8 cellular contexts compared by ENCODE assay signal in genomic region chr17:51153210-51154072, GRCh38. TPM values are rescaled to one million over a fixed set of nuclear protein-coding genes. Genes with fewer than 3 reads are reported as not detected.
A peak's percentile ranks its signal among the peaks of the same experiment; 100 is the strongest.
DNase-seq lines count a peak whose midpoint lies in the region; ATAC-seq and TF ChIP-seq lines count a peak whose summit lies in the region.

Gene NME1, plus strand, starts transcription at chr17:51153559. Its CDS starts 2,096 bp downstream, at chr17:51155655.

- H3K27me3 ChIP-seq in endodermal cell (ENCODE audit: control insufficient read depth, insufficient read depth, low read length, poor library complexity, severe bottlenecking) (no peaks in the 10 kb centered on the region), mesendoderm (ENCODE audit: insufficient read depth, low read length, poor library complexity) (no peaks in the 10 kb centered on the region)

- peak within 1 kb of the TSS; percentile 58 for H3K4me2 ChIP-seq in mesendoderm (ENCODE audit: low read length)

- H3K4me3 ChIP-seq in endodermal cell (ENCODE audit: low read length) (peak within 1 kb of the TSS; percentile 93), mesendoderm (ENCODE audit: low read length) (peak within 1 kb of the TSS; percentile 74)

- H3K18ac ChIP-seq in mesendoderm (ENCODE audit: low read length), result no peak within 1 kb of the TSS

- 0% methylated on average over 28 to 60 of the region's 60 CpGs for WGBS in endodermal cell (ENCODE audit: insufficient coverage in 1 of 2, insufficient read length in 1 of 2), 2 experiments
- WGBS in mesendoderm (ENCODE audit: extremely low coverage, insufficient coverage, low lambda C conversion rate), result no CpG with 5 or more reads among the region's 60 CpGs

- H3K27ac Mint-ChIP-seq in endodermal cell, result no peak within 1 kb of the TSS

- H3K36me3 Mint-ChIP-seq in endodermal cell (ENCODE audit: low read depth), result peaks cover 22% of the 10 kb centered on the region

- H4K5ac ChIP-seq in mesendoderm (ENCODE audit: low read length), result peak within 1 kb of the TSS; percentile 88

- H3K4me1 ChIP-seq in endodermal cell (ENCODE audit: control insufficient read depth, insufficient read depth, low read length), result peaks cover 2% of the 10 kb centered on the region
- H3K4me1 ChIP-seq in mesendoderm (ENCODE audit: control insufficient read depth, low read depth, low read length), result no peaks in the 10 kb centered on the region

- no peak within 1 kb of the TSS for H2BK5ac ChIP-seq in mesendoderm (ENCODE audit: low read length)

- peak; percentile 85 for TF ChIP-seq CTCF in endodermal cell (conservative IDR thresholded peaks at IDR 0.05)

- peak within 1 kb of the TSS; percentile 83 for H3K9ac ChIP-seq in endodermal cell (ENCODE audit: extremely low read depth, low read length, poor library complexity, severe bottlenecking)
- H3K9ac ChIP-seq in mesendoderm (ENCODE audit: low read length), result peak within 1 kb of the TSS; percentile 91

- ATAC-seq in GM21360 (IDR thresholded peaks at IDR 0.05; ENCODE audit: unreplicated experiment), result peak; percentile 87

- no peak within 1 kb of the TSS for H2BK120ac ChIP-seq in mesendoderm (ENCODE audit: low read depth, low read length)

- no peak within 1 kb of the TSS for H3K23ac ChIP-seq in mesendoderm (ENCODE audit: low read length)

- H3K4me3 Mint-ChIP-seq in endodermal cell, result no peak within 1 kb of the TSS

- no peak within 1 kb of the TSS for H4K8ac ChIP-seq in mesendoderm (ENCODE audit: low read depth, low read length)

- H3K27ac ChIP-seq in endodermal cell (ENCODE audit: low read depth, low read length) (peak within 1 kb of the TSS; percentile 82), mesendoderm (ENCODE audit: low read depth, low read length) (peak within 1 kb of the TSS; percentile 53)

- no peak within 1 kb of the TSS for H2BK15ac ChIP-seq in mesendoderm (replicated peaks; ENCODE audit: low read depth)

- H3K9me3 Mint-ChIP-seq in endodermal cell, result no peaks in the 10 kb centered on the region

- H2AK5ac ChIP-seq in mesendoderm (ENCODE audit: low read length), result no peak within 1 kb of the TSS

- H3K79me1 ChIP-seq in mesendoderm (ENCODE audit: low read length), result peaks cover 8% of the 10 kb centered on the region

- DNase-seq in Caki2 (ENCODE audit: low read depth) (peak; percentile 99), HT1080 (ENCODE audit: low read depth) (peak; percentile 98), NOMO-1 (lab: John Stamatoyannopoulos, UW; ENCODE audit: unreplicated experiment in 2 of 2) (peak; percentile 97 to 99), endodermal cell (peak; percentile 100), mesendoderm (peak; percentile 100)
- DNase-seq in activated CD8-positive, alpha-beta memory T cell treated with anti-CD3 and anti-CD28 coated beads for 4 hours (ENCODE audit: low read depth in 2 of 2), result peak; percentile 95 to 97
- DNase-seq in stimulated activated CD8-positive, alpha-beta memory T cell treated with anti-CD3 and anti-CD28 coated beads, Interleukin-15, amount 100 ng/mL, for 1 hour (ENCODE audit: low read depth), result peak; percentile 96

- H3K4me1 Mint-ChIP-seq in endodermal cell, result no peaks in the 10 kb centered on the region

- H3K56ac ChIP-seq in mesendoderm (ENCODE audit: low read length), result peak within 1 kb of the TSS; percentile 95

- no peak within 1 kb of the TSS for H3K4ac ChIP-seq in mesendoderm (ENCODE audit: low read depth, low read length)

- no peaks in the 10 kb centered on the region for H3K9me3 ChIP-seq in endodermal cell (ENCODE audit: control insufficient read depth, low read length)

- peaks cover 38% of the 10 kb centered on the region for H3K79me2 ChIP-seq in mesendoderm (ENCODE audit: control insufficient read depth, insufficient read depth, low read length)

- H3K36me3 ChIP-seq in endodermal cell (ENCODE audit: control insufficient read depth, insufficient read depth, low read length), result peaks cover 23% of the 10 kb centered on the region
- peaks cover 5% of the 10 kb centered on the region for H3K36me3 ChIP-seq in mesendoderm (ENCODE audit: control insufficient read depth, insufficient read depth, low read length)

- H3K27me3 Mint-ChIP-seq in endodermal cell (ENCODE audit: insufficient read depth), result no peaks in the 10 kb centered on the region

- in situ Hi-C loops in Caki2 (cut with HindIII; ENCODE audit: low pct_unique_long_range_greater_than_20kb, low sequenced_read_pairs), result no loop called here

RNA-seq across cellular contexts. Expression of gene NME1, which starts in this region (rescaled TPM):
- total RNA-seq in Caki2 (2014; rRNA removed; shearing (Covaris generic); ENCODE audit: low replicate concordance), result 280 and 357 TPM in 2 replicates
- 418 and 504 TPM in 2 replicates for total RNA-seq in HT1080 (2014; rRNA removed; shearing (Covaris generic))
- polyA plus RNA-seq in HT1080 (2015; cell fraction: cytosol; rRNA removed), result 400 and 407 TPM in 2 replicates
- polyA plus RNA-seq in HT1080 (2015; cell fraction: nucleus; rRNA removed), result 166 and 189 TPM in 2 replicates
- 100 to 1,000 TPM in 1 of 2 donors, 10 to 100 TPM in 1; 99.6 to 107 TPM for total RNA-seq in endodermal cell
- 134 TPM for polyA plus RNA-seq in endodermal cell (2013, experiment 1 of 2)
- 136 TPM for polyA plus RNA-seq in endodermal cell (2013, experiment 2 of 2)
- 336 TPM for polyA plus RNA-seq in mesendoderm (2013, experiment 1 of 2)
- polyA plus RNA-seq in mesendoderm (2013, experiment 2 of 2), result 338 TPM

Comparison
In these comparisons a context has a peak if more than half of its experiments do, and no peak if none do; other contexts are left out.
1. Peak in every context shown above with its lines: DNase-seq, ATAC-seq, H3K4me3 ChIP-seq and H3K27ac ChIP-seq.